In the genomic region with DNA sequence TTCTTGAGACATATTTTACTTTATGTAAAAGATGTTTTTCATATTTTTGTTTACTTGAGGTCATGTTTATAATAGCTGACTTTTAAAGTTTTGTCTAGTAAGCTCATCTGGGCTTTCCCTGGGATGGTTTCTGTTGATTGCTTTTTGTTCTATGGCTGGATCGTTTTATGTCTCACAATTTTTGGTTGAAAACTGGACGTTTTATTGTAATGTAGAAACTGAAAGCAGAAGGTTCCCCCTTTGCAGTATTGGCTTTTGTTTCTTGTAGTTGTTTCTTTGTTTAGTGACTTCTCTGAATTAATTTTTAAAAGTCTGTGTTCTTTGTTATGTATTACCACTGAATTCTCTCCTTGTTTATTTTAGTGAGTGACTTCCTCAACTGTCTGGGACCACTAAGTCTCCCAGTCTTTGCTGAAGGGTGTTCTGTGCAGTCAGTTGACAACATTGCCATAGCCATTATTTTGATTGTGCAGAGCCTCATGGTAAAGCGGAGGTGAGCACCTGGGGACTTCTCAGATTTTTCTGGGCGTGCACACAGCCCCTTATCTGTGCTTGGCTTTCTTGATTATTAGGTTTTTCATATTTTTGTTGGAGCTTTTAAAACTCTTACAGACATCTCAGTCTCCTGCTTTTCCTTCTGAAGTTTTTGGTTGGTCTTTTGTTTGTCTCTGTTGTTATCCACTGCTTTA, we compare ENCODE assay signal across 1 cellular context.
TF ChIP-seq lines count a peak whose summit lies in the region.

No MANE protein-coding gene starts in this region.

TF ChIP-seq in HepG2, 621 proteins besides CTCF, POLR2A, EP300 and RAD21:
- no peak for TF ChIP-seq CHD4 (IDR thresholded peaks at IDR 0.05; ENCODE audit: borderline replicate concordance, low read length)
- no peak for TF ChIP-seq YY1 (IDR thresholded peaks at IDR 0.05; ENCODE audit: insufficient read depth, insufficient replicate concordance, low read depth, low read length)
- no peak for TF ChIP-seq ZNF891 (CRISPR knock-in tag; IDR thresholded peaks at IDR 0.05)
- no peak for TF ChIP-seq ZNF160 (CRISPR knock-in tag; IDR thresholded peaks at IDR 0.05)
- no peak for TF ChIP-seq SP5 (CRISPR knock-in tag; IDR thresholded peaks at IDR 0.05; ENCODE audit: borderline replicate concordance, low read depth)
- TF ChIP-seq ZNF446 (CRISPR knock-in tag; IDR thresholded peaks at IDR 0.05), result no peak
- TF ChIP-seq, protein P1, sequence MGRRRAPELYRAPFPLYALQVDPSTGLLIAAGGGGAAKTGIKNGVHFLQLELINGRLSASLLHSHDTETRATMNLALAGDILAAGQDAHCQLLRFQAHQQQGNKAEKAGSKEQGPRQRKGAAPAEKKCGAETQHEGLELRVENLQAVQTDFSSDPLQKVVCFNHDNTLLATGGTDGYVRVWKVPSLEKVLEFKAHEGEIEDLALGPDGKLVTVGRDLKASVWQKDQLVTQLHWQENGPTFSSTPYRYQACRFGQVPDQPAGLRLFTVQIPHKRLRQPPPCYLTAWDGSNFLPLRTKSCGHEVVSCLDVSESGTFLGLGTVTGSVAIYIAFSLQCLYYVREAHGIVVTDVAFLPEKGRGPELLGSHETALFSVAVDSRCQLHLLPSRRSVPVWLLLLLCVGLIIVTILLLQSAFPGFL (CRISPR knock-in tag; IDR thresholded peaks at IDR 0.05), result no peak
- TF ChIP-seq, protein P2, sequence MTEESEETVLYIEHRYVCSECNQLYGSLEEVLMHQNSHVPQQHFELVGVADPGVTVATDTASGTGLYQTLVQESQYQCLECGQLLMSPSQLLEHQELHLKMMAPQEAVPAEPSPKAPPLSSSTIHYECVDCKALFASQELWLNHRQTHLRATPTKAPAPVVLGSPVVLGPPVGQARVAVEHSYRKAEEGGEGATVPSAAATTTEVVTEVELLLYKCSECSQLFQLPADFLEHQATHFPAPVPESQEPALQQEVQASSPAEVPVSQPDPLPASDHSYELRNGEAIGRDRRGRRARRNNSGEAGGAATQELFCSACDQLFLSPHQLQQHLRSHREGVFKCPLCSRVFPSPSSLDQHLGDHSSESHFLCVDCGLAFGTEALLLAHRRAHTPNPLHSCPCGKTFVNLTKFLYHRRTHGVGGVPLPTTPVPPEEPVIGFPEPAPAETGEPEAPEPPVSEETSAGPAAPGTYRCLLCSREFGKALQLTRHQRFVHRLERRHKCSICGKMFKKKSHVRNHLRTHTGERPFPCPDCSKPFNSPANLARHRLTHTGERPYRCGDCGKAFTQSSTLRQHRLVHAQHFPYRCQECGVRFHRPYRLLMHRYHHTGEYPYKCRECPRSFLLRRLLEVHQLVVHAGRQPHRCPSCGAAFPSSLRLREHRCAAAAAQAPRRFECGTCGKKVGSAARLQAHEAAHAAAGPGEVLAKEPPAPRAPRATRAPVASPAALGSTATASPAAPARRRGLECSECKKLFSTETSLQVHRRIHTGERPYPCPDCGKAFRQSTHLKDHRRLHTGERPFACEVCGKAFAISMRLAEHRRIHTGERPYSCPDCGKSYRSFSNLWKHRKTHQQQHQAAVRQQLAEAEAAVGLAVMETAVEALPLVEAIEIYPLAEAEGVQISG (CRISPR knock-in tag; IDR thresholded peaks at IDR 0.05), result no peak
- TF ChIP-seq, protein P3, sequence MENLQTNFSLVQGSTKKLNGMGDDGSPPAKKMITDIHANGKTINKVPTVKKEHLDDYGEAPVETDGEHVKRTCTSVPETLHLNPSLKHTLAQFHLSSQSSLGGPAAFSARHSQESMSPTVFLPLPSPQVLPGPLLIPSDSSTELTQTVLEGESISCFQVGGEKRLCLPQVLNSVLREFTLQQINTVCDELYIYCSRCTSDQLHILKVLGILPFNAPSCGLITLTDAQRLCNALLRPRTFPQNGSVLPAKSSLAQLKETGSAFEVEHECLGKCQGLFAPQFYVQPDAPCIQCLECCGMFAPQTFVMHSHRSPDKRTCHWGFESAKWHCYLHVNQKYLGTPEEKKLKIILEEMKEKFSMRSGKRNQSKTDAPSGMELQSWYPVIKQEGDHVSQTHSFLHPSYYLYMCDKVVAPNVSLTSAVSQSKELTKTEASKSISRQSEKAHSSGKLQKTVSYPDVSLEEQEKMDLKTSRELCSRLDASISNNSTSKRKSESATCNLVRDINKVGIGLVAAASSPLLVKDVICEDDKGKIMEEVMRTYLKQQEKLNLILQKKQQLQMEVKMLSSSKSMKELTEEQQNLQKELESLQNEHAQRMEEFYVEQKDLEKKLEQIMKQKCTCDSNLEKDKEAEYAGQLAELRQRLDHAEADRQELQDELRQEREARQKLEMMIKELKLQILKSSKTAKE (CRISPR knock-in tag; IDR thresholded peaks at IDR 0.05; ENCODE audit: borderline replicate concordance), result no peak
- TF ChIP-seq, protein P4, sequence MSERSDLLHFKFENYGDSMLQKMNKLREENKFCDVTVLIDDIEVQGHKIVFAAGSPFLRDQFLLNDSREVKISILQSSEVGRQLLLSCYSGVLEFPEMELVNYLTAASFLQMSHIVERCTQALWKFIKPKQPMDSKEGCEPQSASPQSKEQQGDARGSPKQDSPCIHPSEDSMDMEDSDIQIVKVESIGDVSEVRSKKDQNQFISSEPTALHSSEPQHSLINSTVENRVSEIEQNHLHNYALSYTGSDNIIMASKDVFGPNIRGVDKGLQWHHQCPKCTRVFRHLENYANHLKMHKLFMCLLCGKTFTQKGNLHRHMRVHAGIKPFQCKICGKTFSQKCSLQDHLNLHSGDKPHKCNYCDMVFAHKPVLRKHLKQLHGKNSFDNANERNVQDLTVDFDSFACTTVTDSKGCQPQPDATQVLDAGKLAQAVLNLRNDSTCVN (CRISPR knock-in tag; IDR thresholded peaks at IDR 0.05; ENCODE audit: borderline replicate concordance), result no peak
- TF ChIP-seq REL (CRISPR knock-in tag; conservative IDR thresholded peaks at IDR 0.05), result no peak
